ENCODE assay signal across 20 cellular contexts in the genomic region with DNA sequence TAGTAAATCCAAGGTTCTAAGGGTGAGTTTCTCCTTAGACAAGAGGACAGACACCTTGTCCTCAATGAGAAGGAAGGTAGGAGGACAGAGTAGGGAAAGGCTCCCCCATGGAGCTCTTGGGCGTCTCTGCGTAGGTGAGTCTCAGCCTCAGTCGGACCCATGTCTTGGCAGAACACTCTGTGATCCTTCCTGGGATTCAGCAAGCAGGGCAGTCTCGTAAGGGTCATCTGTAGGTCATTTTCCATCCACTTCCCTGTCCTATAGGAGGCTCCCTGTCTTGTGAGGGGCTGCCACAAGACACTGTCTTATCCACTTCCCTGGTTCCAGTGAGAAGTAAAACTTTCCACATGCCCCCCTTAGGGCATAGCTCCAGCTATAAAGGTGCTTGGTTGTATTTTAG.
"Had no signal": no experiment of that assay in that cellular context is flagged by ENCODE, and none has a peak within 500 bp of the region (broad histone marks: within the 10 kb centered on the region; RNA-seq: fewer than 3 reads in every experiment).

No MANE protein-coding gene starts in this region.

- DNase-seq: brain microvascular endothelial cell; effector memory CD4-positive, alpha-beta T cell; foreskin keratinocyte; heart right ventricle; hypothalamus; mesenchymal stem cell; midbrain; naive thymus-derived CD8-positive, alpha-beta T cell; nucleus accumbens; ovary; small intestine; stimulated activated CD4-positive, alpha-beta T cell treated with anti-CD3 and anti-CD28 coated beads, Interleukin-12 subunit alpha, Interleukin-12 subunit beta, amount 100 ng/mL, for 4 hours; stimulated activated naive CD4-positive, alpha-beta T cell; tibial artery; upper lobe of right lung had no signal

- ATAC-seq: esophagus mucosa; foreskin keratinocyte; heart right ventricle; left lobe of liver; naive thymus-derived CD8-positive, alpha-beta T cell; upper lobe of right lung had no signal

- H3K36me3 ChIP-seq: brain microvascular endothelial cell, cardiac muscle cell, heart right ventricle, neural progenitor cell, ovary, tibial artery, upper lobe of right lung had no signal

- H3K27me3 ChIP-seq: brain microvascular endothelial cell, cardiac muscle cell, foreskin keratinocyte, neural progenitor cell, ovary, tibial artery, upper lobe of right lung had no signal

- H3K9me3 ChIP-seq: ovary, tibial artery, upper lobe of right lung had no signal

- H3K4me1 ChIP-seq: neural progenitor cell had no signal

- H3K4me3 ChIP-seq: cardiac muscle cell, heart right ventricle, lung, neural progenitor cell, ovary, tibial artery, upper lobe of right lung had no signal

- H3K9ac ChIP-seq: neural progenitor cell had no signal

- H3K27ac ChIP-seq: brain microvascular endothelial cell, cardiac muscle cell, foreskin keratinocyte, heart right ventricle, neural progenitor cell, ovary, tibial artery, upper lobe of right lung had no signal
